Comparison of ENCODE assay signal across 23 cellular contexts in the genomic region with DNA sequence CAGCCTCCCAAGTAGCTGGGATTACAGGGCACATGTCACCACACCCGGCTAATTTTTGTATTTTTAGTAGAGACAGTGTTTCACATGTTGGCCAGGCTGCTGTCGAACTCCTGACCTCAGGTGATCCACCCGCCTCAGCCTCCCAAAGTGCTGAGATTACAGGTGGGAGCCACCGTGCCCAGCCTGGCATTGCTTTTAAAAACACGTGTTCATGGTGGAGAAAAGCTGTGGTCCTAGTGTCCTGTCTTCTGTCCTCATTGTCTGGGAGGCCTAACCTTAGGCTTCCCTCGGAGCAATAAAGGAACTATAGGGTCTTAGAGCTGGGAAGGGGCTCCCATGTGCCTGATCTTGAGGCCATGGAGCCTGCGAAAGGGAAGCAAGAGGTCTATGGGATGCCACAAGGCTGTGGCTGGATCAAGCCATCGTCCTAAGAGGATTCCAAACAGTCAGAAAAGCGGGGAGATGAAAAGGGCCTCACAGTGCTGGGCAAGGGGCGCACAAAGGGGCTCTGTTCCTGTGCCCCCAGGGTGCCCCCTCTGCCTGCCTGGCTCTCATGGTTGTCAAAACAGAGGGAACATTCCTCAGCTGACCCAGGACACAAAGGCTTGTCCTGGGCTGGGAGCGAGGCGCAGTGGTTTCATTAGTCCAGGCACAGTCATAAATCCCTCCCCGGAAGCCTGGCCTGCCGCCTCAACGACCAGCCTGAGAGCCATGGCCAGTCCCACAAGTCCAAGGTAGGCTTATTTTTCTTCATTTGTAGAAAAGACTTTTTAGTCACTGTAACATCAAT.
DNase-seq lines count a peak whose midpoint lies in the region; ATAC-seq and TF ChIP-seq lines count a peak whose summit lies in the region.
"Had no signal": no experiment of that assay in that cellular context is flagged by ENCODE, and none has a peak within 500 bp of the region (broad histone marks: within the 10 kb centered on the region; RNA-seq: fewer than 3 reads in every experiment).

No MANE protein-coding gene starts in this region.

- H2BK5ac ChIP-seq in neuronal stem cell (ENCODE audit: low read length) = no peak overlapping the region

- in situ Hi-C loops in mammary epithelial cell (cut with MboI; ENCODE audit: low sequenced_read_pairs in 2 of 2) = no loop called here

- peak overlapping the region; percentile 29 for H4K8ac ChIP-seq in neuronal stem cell (ENCODE audit: low read depth, low read length)

- no peak overlapping the region for H3K4me3 Mint-ChIP-seq in MCF 10A (ENCODE audit: unreplicated experiment)
- H3K4me3 Mint-ChIP-seq in stimulated activated naive B cell treated with anti-CD40 and anti-IgM and Interleukin-4, amounts not matched to agents 10 μg/mL and 1 μg/mL and 100 μg/mL, for 72 hours = no peak overlapping the region
- H3K4me3 Mint-ChIP-seq: B cell; memory B cell; stimulated activated memory B cell treated with anti-CD40 and anti-IgM and Interleukin-4, amounts not matched to agents 10 μg/mL and 1 μg/mL and 100 μg/mL, for 72 hours had no signal

- CTCF ChIA-PET in mammary epithelial cell (lab: Charles Lee; ENCODE audit: low non-redundant PET) (no interaction called here), MCF 10A (lab: Yijun Ruan, JAX) (interaction anchor here (0.6 to 0.7 kb wide), 2 partner anchors 72 to 131 kb away, joined by 3 to 4 read pairs; no protein-coding TSS in a partner anchor)

- TF ChIP-seq CTCF in mammary epithelial cell (conservative IDR thresholded peaks at IDR 0.05 in 1 of 2, IDR thresholded peaks at IDR 0.05 in 1 of 2; ENCODE audit: extremely low read depth in 1 of 2, insufficient read depth in 1 of 2, low read depth in 1 of 2, low read length in 2 of 2) (no peak), MCF 10A (IDR thresholded peaks at IDR 0.05; ENCODE audit: unreplicated experiment) (no peak)

- no peak overlapping the region for H3K9ac ChIP-seq in mammary epithelial cell (ENCODE audit: insufficient read depth, low read length)
- H3K9ac ChIP-seq in neuronal stem cell (ENCODE audit: low read depth, low read length, poor library complexity) = no peak overlapping the region

- H3K18ac ChIP-seq in neuronal stem cell (ENCODE audit: low read length) = peak overlapping the region; percentile 91

- H3K27me3 ChIP-seq in mammary epithelial cell (ENCODE audit: insufficient read depth, low read length) (no peaks in the 10 kb centered on the region), neuronal stem cell (ENCODE audit: control insufficient read depth in 3 of 3, insufficient read depth in 3 of 3, low read depth in 1 of 3, low read length in 3 of 3) (no peaks in the 10 kb centered on the region)
- H3K27me3 ChIP-seq: colonic mucosa, tibial artery had no signal

- no peak overlapping the region for H3K4me2 ChIP-seq in mammary epithelial cell (ENCODE audit: insufficient read depth, low read depth, low read length)
- peak overlapping the region; percentile 21 for H3K4me2 ChIP-seq in neuronal stem cell (ENCODE audit: insufficient read depth, low read length, poor library complexity, severe bottlenecking)

- H3K4me3 ChIP-seq in mammary epithelial cell (replicated peaks in 1 of 3; ENCODE audit: insufficient read depth in 1 of 3, low read depth in 2 of 3, low read length in 3 of 3) (no peak overlapping the region), neuronal stem cell (ENCODE audit: low read length in 2 of 2) (no peak overlapping the region)
- H3K4me3 ChIP-seq: colonic mucosa, tibial artery had no signal

- WGBS in mammary epithelial cell (ENCODE audit: low coverage, missing lambda C conversion rate) = 84% methylated on average over 14 of the region's 15 CpGs
- WGBS in neuronal stem cell (ENCODE audit: extremely low coverage in 2 of 2, insufficient read length in 2 of 2, insufficient replicate concordance in 1 of 2), 2 donors = no CpG with 5 or more reads among the region's 15 CpGs

- H3K4me1 Mint-ChIP-seq in MCF 10A (ENCODE audit: insufficient read depth, unreplicated experiment) = no peaks in the 10 kb centered on the region
- H3K4me1 Mint-ChIP-seq in stimulated activated naive B cell treated with anti-CD40 and anti-IgM and Interleukin-4, amounts not matched to agents 10 μg/mL and 1 μg/mL and 100 μg/mL, for 72 hours = peaks cover 0 to 2% of the 10 kb centered on the region in 2 donors
- H3K4me1 Mint-ChIP-seq: stimulated activated memory B cell treated with anti-CD40 and anti-IgM and Interleukin-4, amounts not matched to agents 10 μg/mL and 1 μg/mL and 100 μg/mL, for 72 hours had no signal

- H2AK5ac ChIP-seq in neuronal stem cell (ENCODE audit: low read depth, low read length) = peak overlapping the region; percentile 12

- no peak overlapping the region for H3K14ac ChIP-seq in neuronal stem cell (ENCODE audit: low read length)

- H3K4ac ChIP-seq in neuronal stem cell (ENCODE audit: low read length) = no peak overlapping the region

- H3K27me3 Mint-ChIP-seq in MCF 10A (ENCODE audit: insufficient read depth, unreplicated experiment) = no peaks in the 10 kb centered on the region
- no peaks in the 10 kb centered on the region for H3K27me3 Mint-ChIP-seq in stimulated activated naive B cell treated with anti-CD40 and anti-IgM and Interleukin-4, amounts not matched to agents 10 μg/mL and 1 μg/mL and 100 μg/mL, for 72 hours
- H3K27me3 Mint-ChIP-seq: B cell; memory B cell; stimulated activated memory B cell treated with anti-CD40 and anti-IgM and Interleukin-4, amounts not matched to agents 10 μg/mL and 1 μg/mL and 100 μg/mL, for 72 hours had no signal

- H2BK120ac ChIP-seq in neuronal stem cell (ENCODE audit: low read depth, low read length) = no peak overlapping the region

- H4K20me1 ChIP-seq in mammary epithelial cell (ENCODE audit: insufficient read depth, low read length) = no peaks in the 10 kb centered on the region

- no peak for ATAC-seq in GM21619 (IDR thresholded peaks at IDR 0.05; ENCODE audit: unreplicated experiment)
- ATAC-seq in stimulated activated naive B cell treated with anti-CD40 and anti-IgM and Interleukin-4, amounts not matched to agents 10 μg/mL and 1 μg/mL and 100 μg/mL, for 72 hours (replicated peaks) = no peak
- ATAC-seq in GM21526 (IDR thresholded peaks at IDR 0.05; ENCODE audit: low FRiP score, unreplicated experiment) = no peak
- ATAC-seq: stimulated activated memory B cell treated with anti-CD40 and anti-IgM and Interleukin-4, amounts not matched to agents 10 μg/mL and 1 μg/mL and 100 μg/mL, for 72 hours had no signal

- POLR2A ChIA-PET in MCF 10A (lab: Yijun Ruan, JAX) = interaction anchor here (0.5 to 1.2 kb wide), 2 partner anchors 19 to 25 kb away, joined by 3 read pairs; no protein-coding TSS in a partner anchor

- no peak for DNase-seq in mammary epithelial cell
- DNase-seq in MCF 10A (ENCODE audit: unreplicated experiment) = no peak
- DNase-seq in hypothalamus (lab: John Stamatoyannopoulos, UW) = peak in 31 of 51 donors; percentile 6 to 59 (median 19)
- peak; percentile 59 for DNase-seq in neuronal stem cell (ENCODE audit: low spot score)
- DNase-seq in activated CD4-positive, CD25-positive, alpha-beta regulatory T cell treated with anti-CD3 and anti-CD28 coated beads, Interleukin-2, amount 50 U/mL, for 72 hours = no peak
- no peak for DNase-seq in stimulated activated naive B cell treated with anti-CD40 and anti-IgM and Interleukin-4, amounts not matched to agents 10 μg/mL and 1 μg/mL and 100 μg/mL, for 72 hours
- DNase-seq: activated CD4-positive, CD25-positive, alpha-beta regulatory T cell; activated naive CD4-positive, alpha-beta T cell treated with anti-CD3 and anti-CD28 coated beads, Interleukin-2, amount 50 U/mL, for 16 hours; activated T-cell treated with anti-CD3 and anti-CD28 coated beads, Interleukin-2, amount 50 U/mL, for 48 hours; Calu3; colonic mucosa; H7; NCI-H146; OCI-M1; SIG-M5; T-helper 2 cell; tibial artery had no signal

- H3K4me1 ChIP-seq in mammary epithelial cell (ENCODE audit: insufficient read depth, low read length) = peaks cover 3% of the 10 kb centered on the region
- peaks cover 4 to 8% of the 10 kb centered on the region in 2 donors for H3K4me1 ChIP-seq in neuronal stem cell (ENCODE audit: control insufficient read depth in 2 of 2, insufficient read depth in 1 of 2, low read depth in 1 of 2, low read length in 2 of 2)
- H3K4me1 ChIP-seq: colonic mucosa had no signal

- no peaks in the 10 kb centered on the region for H3K9me3 Mint-ChIP-seq in MCF 10A (ENCODE audit: unreplicated experiment)
- H3K9me3 Mint-ChIP-seq in stimulated activated naive B cell treated with anti-CD40 and anti-IgM and Interleukin-4, amounts not matched to agents 10 μg/mL and 1 μg/mL and 100 μg/mL, for 72 hours = no peaks in the 10 kb centered on the region
- H3K9me3 Mint-ChIP-seq: memory B cell; stimulated activated memory B cell treated with anti-CD40 and anti-IgM and Interleukin-4, amounts not matched to agents 10 μg/mL and 1 μg/mL and 100 μg/mL, for 72 hours had no signal

- no peaks in the 10 kb centered on the region for H3K36me3 ChIP-seq in mammary epithelial cell (ENCODE audit: insufficient read depth, low read length)
- H3K36me3 ChIP-seq in neuronal stem cell (replicated peaks in 1 of 2; ENCODE audit: control insufficient read depth in 2 of 2, insufficient read depth in 2 of 2, low read length in 2 of 2) = no peaks in the 10 kb centered on the region
- H3K36me3 ChIP-seq: colonic mucosa, tibial artery had no signal

- dilution Hi-C loops in mammary epithelial cell (cut with HindIII; ENCODE audit: low sequenced_read_pairs) = no loop called here

- no peak overlapping the region for H2BK15ac ChIP-seq in neuronal stem cell (ENCODE audit: low read length)

- H3K27ac ChIP-seq in mammary epithelial cell (ENCODE audit: insufficient read depth, low read depth, low read length) = no peak overlapping the region
- peak overlapping the region; percentile 70 for H3K27ac ChIP-seq in neuronal stem cell (replicated peaks; ENCODE audit: low read length)
- H3K27ac ChIP-seq: 22Rv1, colonic mucosa had no signal

- H3K27ac Mint-ChIP-seq in MCF 10A (ENCODE audit: low read depth, unreplicated experiment) = no peak overlapping the region
- no peak overlapping the region for H3K27ac Mint-ChIP-seq in stimulated activated naive B cell treated with anti-CD40 and anti-IgM and Interleukin-4, amounts not matched to agents 10 μg/mL and 1 μg/mL and 100 μg/mL, for 72 hours
- H3K27ac Mint-ChIP-seq: B cell; memory B cell; stimulated activated memory B cell treated with anti-CD40 and anti-IgM and Interleukin-4, amounts not matched to agents 10 μg/mL and 1 μg/mL and 100 μg/mL, for 72 hours had no signal

- H3K79me1 ChIP-seq in neuronal stem cell (ENCODE audit: low read depth, low read length) = no peaks in the 10 kb centered on the region

- no peaks in the 10 kb centered on the region for H3K9me3 ChIP-seq in mammary epithelial cell (replicated peaks; ENCODE audit: insufficient read depth, low read length)
- no peaks in the 10 kb centered on the region for H3K9me3 ChIP-seq in neuronal stem cell (replicated peaks in 1 of 2; ENCODE audit: control insufficient read depth in 2 of 2, insufficient read depth in 1 of 2, low read depth in 1 of 2, low read length in 2 of 2)
- H3K9me3 ChIP-seq: colonic mucosa, tibial artery had no signal

- BruUV-seq in mammary epithelial cell (replicated peaks; lab: Mats Ljungman, UMichigan) (no TSS peak), MCF 10A (replicated peaks; lab: Mats Ljungman, UMichigan) (no TSS peak)

- no peak overlapping the region for H3K23ac ChIP-seq in neuronal stem cell (ENCODE audit: low read depth, low read length, poor library complexity)

- no peaks in the 10 kb centered on the region for H3K36me3 Mint-ChIP-seq in MCF 10A (ENCODE audit: insufficient read depth, unreplicated experiment)
- H3K36me3 Mint-ChIP-seq in stimulated activated naive B cell treated with anti-CD40 and anti-IgM and Interleukin-4, amounts not matched to agents 10 μg/mL and 1 μg/mL and 100 μg/mL, for 72 hours = no peaks in the 10 kb centered on the region
- H3K36me3 Mint-ChIP-seq: memory B cell; stimulated activated memory B cell treated with anti-CD40 and anti-IgM and Interleukin-4, amounts not matched to agents 10 μg/mL and 1 μg/mL and 100 μg/mL, for 72 hours had no signal

- H4K91ac ChIP-seq in neuronal stem cell (ENCODE audit: low read depth, low read length, poor library complexity) = no peak overlapping the region

- intact Hi-C loops in mammary epithelial cell (cut with micrococcal nuclease) (no loop called here), MCF 10A (cut with micrococcal nuclease) (no loop called here)

- H2AFZ ChIP-seq in mammary epithelial cell (ENCODE audit: low read depth, low read length) (peak overlapping the region; percentile 1), neuronal stem cell (ENCODE audit: low read length) (peak overlapping the region; percentile 79)

- no peak overlapping the region for H2BK12ac ChIP-seq in neuronal stem cell (ENCODE audit: low read length)

- H3K79me2 ChIP-seq in mammary epithelial cell (ENCODE audit: insufficient read depth, low read length) = no peaks in the 10 kb centered on the region

Comparison
In these comparisons a context has a peak if more than half of its experiments do, and no peak if none do; other contexts are left out.
1. DNase-seq: peak in hypothalamus (31 of 51) and neuronal stem cell (single experiment); none in mammary epithelial cell (single experiment), MCF 10A (single experiment), activated CD4-positive, CD25-positive, alpha-beta regulatory T cell treated with anti-CD3 and anti-CD28 coated beads, Interleukin-2, amount 50 U/mL, for 72 hours (single experiment) and stimulated activated naive B cell treated with anti-CD40 and anti-IgM and Interleukin-4, amounts not matched to agents 10 μg/mL and 1 μg/mL and 100 μg/mL, for 72 hours (single experiment).